ENCODE assay signal across 11 cellular contexts in genomic region chr12:50568338-50569155, GRCh38.
DNase-seq lines count a peak whose midpoint lies in the region; ATAC-seq and TF ChIP-seq lines count a peak whose summit lies in the region.
"Had no signal": no experiment of that assay in that cellular context is flagged by ENCODE, and none has a peak within 500 bp of the region (broad histone marks: within the 10 kb centered on the region; RNA-seq: fewer than 3 reads in every experiment).

No MANE protein-coding gene starts in this region.

- H3K4me1 ChIP-seq in naive thymus-derived CD4-positive, alpha-beta T cell (ENCODE audit: control insufficient read depth in 2 of 2, insufficient read depth in 2 of 2, low read length in 2 of 2) = peaks cover 0 to 11% of the 10 kb centered on the region in 2 donors
- H3K4me1 ChIP-seq in upper lobe of left lung = peaks cover 59 to 84% (median 73%) of the 10 kb centered on the region in 4 donors

- WGBS in adipose tissue, 3 donors = 38 to 49% (median 41%) methylated on average over 4 of the region's 4 CpGs
- WGBS in upper lobe of left lung, 2 donors = 35 to 41% methylated on average over 4 of the region's 4 CpGs

- peaks cover 41 to 77% (median 67%) of the 10 kb centered on the region in 7 donors for H3K4me1 Mint-ChIP-seq in naive thymus-derived CD4-positive, alpha-beta T cell

- DNase-seq in fibroblast of mammary gland (ENCODE audit: low read depth) (peak; percentile 11), upper lobe of left lung (no peak), Ammon's horn (ENCODE audit: low spot score) (no peak), ACHN (no peak)
- no peak for DNase-seq in naive thymus-derived CD4-positive, alpha-beta T cell
- DNase-seq: activated CD4-positive, CD25-positive, alpha-beta regulatory T cell; activated naive CD4-positive, alpha-beta T cell treated with anti-CD3 and anti-CD28 coated beads, Interleukin-2, amount 50 U/mL, for 16 hours; stimulated activated naive CD8-positive, alpha-beta T cell treated with anti-CD3 and anti-CD28 coated beads, Interleukin-15, amount 100 ng/mL, for 72 hours had no signal

- no peaks in the 10 kb centered on the region for H3K27me3 ChIP-seq in naive thymus-derived CD4-positive, alpha-beta T cell (ENCODE audit: control insufficient read depth in 2 of 2, insufficient read depth in 2 of 2, low read length in 2 of 2)
- no peaks in the 10 kb centered on the region for H3K27me3 ChIP-seq in upper lobe of left lung

- no peaks in the 10 kb centered on the region for H3K36me3 ChIP-seq in naive thymus-derived CD4-positive, alpha-beta T cell (ENCODE audit: control insufficient read depth in 2 of 3, insufficient read depth in 3 of 3, low read length in 3 of 3)
- no peaks in the 10 kb centered on the region for H3K36me3 ChIP-seq in upper lobe of left lung

- intact Hi-C loops in naive thymus-derived CD4-positive, alpha-beta T cell (cut with micrococcal nuclease) = no loop called here

- CTCF ChIA-PET in naive thymus-derived CD4-positive, alpha-beta T cell (lab: Charles Lee) = interaction anchor here (0.8 to 1.2 kb wide), 2 partner anchors 11 to 772 kb away, joined by 4 to 5 read pairs; no protein-coding TSS in a partner anchor

- H3K27ac ChIP-seq in adipose tissue (ENCODE audit: low read depth, low read length) = peak overlapping the region; percentile 13
- H3K27ac ChIP-seq in naive thymus-derived CD4-positive, alpha-beta T cell (ENCODE audit: low read depth, low read length) = no peak overlapping the region
- peak overlapping the region; percentile 40 to 82 (median 57) for H3K27ac ChIP-seq in upper lobe of left lung

- no peaks in the 10 kb centered on the region for H3K27me3 Mint-ChIP-seq in naive thymus-derived CD4-positive, alpha-beta T cell
- H3K27me3 Mint-ChIP-seq: stimulated activated naive CD8-positive, alpha-beta T cell treated with anti-CD3 and anti-CD28 coated beads, Interleukin-15, amount 100 ng/mL, for 72 hours had no signal

- TF ChIP-seq EP300 in upper lobe of left lung (IDR thresholded peaks at IDR 0.05) = no peak

- no peaks in the 10 kb centered on the region for H3K9me3 Mint-ChIP-seq in naive thymus-derived CD4-positive, alpha-beta T cell
- H3K9me3 Mint-ChIP-seq: stimulated activated naive CD8-positive, alpha-beta T cell treated with anti-CD3 and anti-CD28 coated beads, Interleukin-15, amount 100 ng/mL, for 72 hours had no signal

- TF ChIP-seq CTCF in fibroblast of mammary gland (conservative IDR thresholded peaks at IDR 0.05; ENCODE audit: control insufficient read depth, insufficient read depth, low read depth, low read length) (no peak), upper lobe of left lung (IDR thresholded peaks at IDR 0.05) (no peak)

- POLR2A ChIA-PET in naive thymus-derived CD4-positive, alpha-beta T cell (lab: Charles Lee) = interaction anchor here (0.8 kb wide), 2 partner anchors 55 to 214 kb away, joined by 5 to 7 read pairs; no protein-coding TSS in a partner anchor

- no peak for TF ChIP-seq POLR2A in upper lobe of left lung (IDR thresholded peaks at IDR 0.05)

- peaks cover 0 to 8% (median 0%) of the 10 kb centered on the region in 5 donors for H3K36me3 Mint-ChIP-seq in naive thymus-derived CD4-positive, alpha-beta T cell

- in situ Hi-C loops in ACHN (cut with HindIII; ENCODE audit: low pct_ligation_motif_present, low pct_unique_long_range_greater_than_20kb, low sequenced_read_pairs) = no loop called here

- no peaks in the 10 kb centered on the region for H3K9me3 ChIP-seq in naive thymus-derived CD4-positive, alpha-beta T cell (ENCODE audit: control insufficient read depth in 2 of 3, low read length in 3 of 3)
- no peaks in the 10 kb centered on the region for H3K9me3 ChIP-seq in upper lobe of left lung

- H3K4me3 Mint-ChIP-seq in naive thymus-derived CD4-positive, alpha-beta T cell = peak overlapping the region in 1 of 10 donors; percentile 30
- H3K4me3 Mint-ChIP-seq: stimulated activated naive CD8-positive, alpha-beta T cell treated with anti-CD3 and anti-CD28 coated beads, Interleukin-15, amount 100 ng/mL, for 72 hours had no signal

- no peak for ATAC-seq in naive thymus-derived CD4-positive, alpha-beta T cell
- no peak for ATAC-seq in upper lobe of left lung (ENCODE audit: low FRiP score in 2 of 2)
- ATAC-seq in GM19452 (IDR thresholded peaks at IDR 0.05; ENCODE audit: unreplicated experiment) = no peak
- ATAC-seq in GM21360 (IDR thresholded peaks at IDR 0.05; ENCODE audit: unreplicated experiment) = no peak
- ATAC-seq: stimulated activated naive CD8-positive, alpha-beta T cell treated with anti-CD3 and anti-CD28 coated beads, Interleukin-15, amount 100 ng/mL, for 72 hours had no signal

- peak overlapping the region in 6 of 9 donors; percentile 4 to 67 (median 23) for H3K27ac Mint-ChIP-seq in naive thymus-derived CD4-positive, alpha-beta T cell
- H3K27ac Mint-ChIP-seq: stimulated activated naive CD8-positive, alpha-beta T cell treated with anti-CD3 and anti-CD28 coated beads, Interleukin-15, amount 100 ng/mL, for 72 hours had no signal

- H3K4me3 ChIP-seq in fibroblast of mammary gland (ENCODE audit: control insufficient read depth, low read depth, low read length) = no peak overlapping the region
- H3K4me3 ChIP-seq in naive thymus-derived CD4-positive, alpha-beta T cell (ENCODE audit: low read length) = no peak overlapping the region
- no peak overlapping the region for H3K4me3 ChIP-seq in upper lobe of left lung
